ENCODE assay signal across 1 cellular context in genomic region chr11:74446445-74446844, GRCh38.
A peak's percentile ranks its signal among the peaks of the same experiment; 100 is the strongest.
TF ChIP-seq lines count a peak whose summit lies in the region.

No MANE protein-coding gene starts in this region.

TF ChIP-seq in SK-N-SH, 30 proteins besides CTCF, POLR2A, EP300 and RAD21 (continued from another document):
- TF ChIP-seq USF2 (IDR thresholded peaks at IDR 0.05; ENCODE audit: borderline replicate concordance, low read depth, low read length) = no peak
- peak; percentile 47; the same call in 1 of the 2 replicates for TF ChIP-seq TCF12 (IDR thresholded peaks at IDR 0.05)
- no peak for TF ChIP-seq TAF1 (IDR thresholded peaks at IDR 0.05; ENCODE audit: borderline replicate concordance, low read depth, low read length)
